ENCODE assay signal across 21 cellular contexts in genomic region chr14:104290058-104290667, GRCh38.
A peak's percentile ranks its signal among the peaks of the same experiment; 100 is the strongest.
DNase-seq lines count a peak whose midpoint lies in the region; ATAC-seq and TF ChIP-seq lines count a peak whose summit lies in the region.
"Had no signal": no experiment of that assay in that cellular context is flagged by ENCODE, and none has a peak within 500 bp of the region (broad histone marks: within the 10 kb centered on the region; RNA-seq: fewer than 3 reads in every experiment).

No MANE protein-coding gene starts in this region.

- H3K4me3 ChIP-seq in Peyer's patch (no peak overlapping the region), neuronal stem cell (ENCODE audit: low read length in 2 of 2) (no peak overlapping the region)
- H3K4me3 ChIP-seq: esophagus muscularis mucosa, GM12878, vagina had no signal

- no peak overlapping the region for H4K8ac ChIP-seq in neuronal stem cell (ENCODE audit: low read depth, low read length)

- TF ChIP-seq POLR2A in Peyer's patch (IDR thresholded peaks at IDR 0.05): no peak

- H3K14ac ChIP-seq in neuronal stem cell (ENCODE audit: low read length): no peak overlapping the region

- DNase-seq in ELF-1 (ENCODE audit: low read depth, low spot score) (peak; percentile 75), Peyer's patch (peak in 2 of 3 donors; percentile 32 to 33), left ventricle myocardium superior (peak; percentile 13), neuronal stem cell (ENCODE audit: low spot score) (no peak), GF-D8 (lab: John Stamatoyannopoulos, UW) (no peak)
- DNase-seq in activated T-cell treated with anti-CD3 and anti-CD28 coated beads, Interleukin-2, amount 50 U/mL, for 1 hour: no peak
- DNase-seq: activated B cell treated with CpG ODN at 0.5 μM for 24 hours; activated CD8-positive, alpha-beta T cell treated with anti-CD3 and anti-CD28 coated beads for 36 hours; CD4-positive, CD25-positive, alpha-beta regulatory T cell; DMS153; effector memory CD8-positive, alpha-beta T cell; natural killer cell; NCI-H146; NCI-H526; stimulated activated CD4-positive, alpha-beta T cell treated with anti-CD3 and anti-CD28 coated beads, Interleukin-2, amount 100 ng/mL, for 24 hours; T-helper 9 cell had no signal

- H3K9me3 ChIP-seq in Peyer's patch (no peaks in the 10 kb centered on the region), neuronal stem cell (replicated peaks in 1 of 2; ENCODE audit: control insufficient read depth in 2 of 2, insufficient read depth in 1 of 2, low read depth in 1 of 2, low read length in 2 of 2) (no peaks in the 10 kb centered on the region)
- H3K9me3 ChIP-seq: esophagus muscularis mucosa, vagina had no signal

- peaks cover 0 to 7% (median 0%) of the 10 kb centered on the region in 4 donors for H3K4me1 ChIP-seq in Peyer's patch
- H3K4me1 ChIP-seq in neuronal stem cell (ENCODE audit: control insufficient read depth in 2 of 2, insufficient read depth in 1 of 2, low read depth in 1 of 2, low read length in 2 of 2): peaks cover 11 to 22% of the 10 kb centered on the region in 2 donors
- H3K4me1 ChIP-seq: esophagus muscularis mucosa, vagina had no signal

- no peak overlapping the region for H2BK15ac ChIP-seq in neuronal stem cell (ENCODE audit: low read length)

- no peak overlapping the region for H4K91ac ChIP-seq in neuronal stem cell (ENCODE audit: low read depth, low read length, poor library complexity)

- peak overlapping the region; percentile 46 for H2AK5ac ChIP-seq in neuronal stem cell (ENCODE audit: low read depth, low read length)

- WGBS in neuronal stem cell (ENCODE audit: extremely low coverage in 2 of 2, insufficient read length in 2 of 2, insufficient replicate concordance in 1 of 2), 2 donors: no CpG with 5 or more reads among the region's 14 CpGs

- H3K36me3 ChIP-seq in Peyer's patch (no peaks in the 10 kb centered on the region), neuronal stem cell (replicated peaks in 1 of 2; ENCODE audit: control insufficient read depth in 2 of 2, insufficient read depth in 2 of 2, low read length in 2 of 2) (no peaks in the 10 kb centered on the region)
- H3K36me3 ChIP-seq: esophagus muscularis mucosa, vagina had no signal

- no peak overlapping the region for H2BK12ac ChIP-seq in neuronal stem cell (ENCODE audit: low read length)

- no peak overlapping the region for H3K27ac ChIP-seq in Peyer's patch
- no peak overlapping the region for H3K27ac ChIP-seq in neuronal stem cell (replicated peaks; ENCODE audit: low read length)
- H3K27ac ChIP-seq: esophagus muscularis mucosa, vagina had no signal

- no peaks in the 10 kb centered on the region for H3K79me1 ChIP-seq in neuronal stem cell (ENCODE audit: low read depth, low read length)

- H3K27me3 ChIP-seq in Peyer's patch: no peaks in the 10 kb centered on the region
- H3K27me3 ChIP-seq in neuronal stem cell (ENCODE audit: control insufficient read depth in 3 of 3, insufficient read depth in 3 of 3, low read depth in 1 of 3, low read length in 3 of 3): peaks cover 0 to 7% (median 0%) of the 10 kb centered on the region in 3 experiments
- H3K27me3 ChIP-seq: vagina had no signal

- intact Hi-C loops in left ventricle myocardium superior (cut with micrococcal nuclease): no loop called here

- H3K4ac ChIP-seq in neuronal stem cell (ENCODE audit: low read length): no peak overlapping the region

- H3K9ac ChIP-seq in neuronal stem cell (ENCODE audit: low read depth, low read length, poor library complexity): no peak overlapping the region

- ATAC-seq in left ventricle myocardium superior (no peak), HG02970 (IDR thresholded peaks at IDR 0.05; ENCODE audit: low FRiP score, unreplicated experiment) (no peak)
- ATAC-seq: activated CD8-positive, alpha-beta T cell treated with anti-CD3 and anti-CD28 coated beads for 36 hours; effector memory CD8-positive, alpha-beta T cell; GM12878; natural killer cell; stimulated activated effector memory CD8-positive, alpha-beta T cell treated with anti-CD3 and anti-CD28 coated beads, Interleukin-12 subunit alpha, Interleukin-12 subunit beta, amount 100 ng/mL, for 72 hours had no signal

- H3K4me2 ChIP-seq in neuronal stem cell (ENCODE audit: insufficient read depth, low read length, poor library complexity, severe bottlenecking): no peak overlapping the region

- H2BK5ac ChIP-seq in neuronal stem cell (ENCODE audit: low read length): no peak overlapping the region

- TF ChIP-seq CTCF in Peyer's patch (IDR thresholded peaks at IDR 0.05): no peak

- no peak overlapping the region for H3K18ac ChIP-seq in neuronal stem cell (ENCODE audit: low read length)

- H2AFZ ChIP-seq in neuronal stem cell (ENCODE audit: low read length): no peak overlapping the region

- no peak overlapping the region for H3K23ac ChIP-seq in neuronal stem cell (ENCODE audit: low read depth, low read length, poor library complexity)

- no peak overlapping the region for H2BK120ac ChIP-seq in neuronal stem cell (ENCODE audit: low read depth, low read length)

Comparison
In these comparisons a context has a peak if more than half of its experiments do, and no peak if none do; other contexts are left out.
1. DNase-seq: peak in ELF-1 (single experiment), Peyer's patch (2 of 3) and left ventricle myocardium superior (single experiment); none in neuronal stem cell (single experiment), GF-D8 (single experiment) and activated T-cell treated with anti-CD3 and anti-CD28 coated beads, Interleukin-2, amount 50 U/mL, for 1 hour (single experiment).